ENCODE assay signal across 9 cellular contexts in the genomic region with DNA sequence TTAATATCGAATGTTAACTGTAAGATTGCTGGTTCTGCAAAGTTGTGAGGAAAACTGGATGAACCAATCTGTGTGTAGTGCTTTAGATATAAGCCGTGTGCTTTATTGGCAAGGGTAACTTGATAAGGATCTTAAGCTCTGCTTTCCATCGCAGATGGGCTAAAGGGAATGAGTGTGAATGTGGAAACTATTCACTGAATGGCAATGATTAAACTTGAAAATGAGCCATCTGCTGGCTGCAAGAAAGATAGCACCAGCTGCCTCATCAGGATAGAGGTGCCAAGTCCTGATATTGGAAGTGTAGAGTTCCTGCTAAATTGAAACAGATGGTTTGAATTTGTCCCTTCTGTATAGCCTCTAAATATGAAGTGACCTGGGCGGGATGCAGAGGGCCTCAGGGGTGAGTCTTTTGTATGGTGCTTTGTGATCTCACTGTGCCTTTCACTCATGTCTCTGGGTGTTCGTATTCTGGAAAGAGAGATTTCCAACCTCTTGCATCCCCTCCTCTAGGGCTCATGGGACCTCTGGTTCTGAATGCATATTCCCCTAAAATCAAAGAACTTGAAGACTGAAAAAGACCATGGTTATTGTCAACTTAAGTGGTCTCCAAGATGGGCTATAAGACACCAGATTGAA. TPM values are rescaled to one million over a fixed set of nuclear protein-coding genes. Genes with fewer than 3 reads are reported as not detected.
DNase-seq lines count a peak whose midpoint lies in the region; TF ChIP-seq lines count a peak whose summit lies in the region.
"Had no signal": no experiment of that assay in that cellular context is flagged by ENCODE, and none has a peak within 500 bp of the region (broad histone marks: within the 10 kb centered on the region; RNA-seq: fewer than 3 reads in every experiment).

No MANE protein-coding gene starts in this region.

- no peak overlapping the region for H3K27ac ChIP-seq in Karpas-422 (ENCODE audit: low read length)
- H3K27ac ChIP-seq in VCaP: no peak overlapping the region

- no peaks in the 10 kb centered on the region for H3K9me2 ChIP-seq in Karpas-422 (replicated peaks; ENCODE audit: insufficient read depth, low read length)

- H3K9ac ChIP-seq in Karpas-422 (ENCODE audit: low read length): no peak overlapping the region

- no peak overlapping the region for H3K4me2 ChIP-seq in Karpas-422 (ENCODE audit: low read depth, low read length, poor library complexity, severe bottlenecking)

- TF ChIP-seq CTCF in VCaP (conservative IDR thresholded peaks at IDR 0.05): peak; percentile 83
- peak; percentile 62 for TF ChIP-seq CTCF in kidney epithelial cell (IDR thresholded peaks at IDR 0.05; ENCODE audit: insufficient read depth, low read length, poor library complexity, severe bottlenecking)

- H3K79me2 ChIP-seq in Karpas-422 (ENCODE audit: low read length): no peaks in the 10 kb centered on the region

- no peaks in the 10 kb centered on the region for H4K20me1 ChIP-seq in Karpas-422 (ENCODE audit: insufficient read depth, low read depth, low read length)

- H2AFZ ChIP-seq in Karpas-422 (ENCODE audit: low read length): 0 out of 2 replicates have a peak overlapping the region, but pooled peaks have one; percentile 48

- H3K4me3 ChIP-seq in Karpas-422 (ENCODE audit: low read length) (no peak overlapping the region), kidney epithelial cell (ENCODE audit: low read depth, low read length) (no peak overlapping the region)

- peaks cover 4% of the 10 kb centered on the region; the same call in 1 of the 2 replicates for H3K4me1 ChIP-seq in Karpas-422 (ENCODE audit: low read length)

- H3K27me3 ChIP-seq in Karpas-422 (ENCODE audit: low read length): no peaks in the 10 kb centered on the region
- no peaks in the 10 kb centered on the region for H3K27me3 ChIP-seq in kidney epithelial cell (ENCODE audit: control insufficient read depth, insufficient read depth, low read length)

- H3K36me3 ChIP-seq in Karpas-422 (ENCODE audit: insufficient read depth, low read length): no peaks in the 10 kb centered on the region
- no peaks in the 10 kb centered on the region for H3K36me3 ChIP-seq in kidney epithelial cell (ENCODE audit: control insufficient read depth, insufficient read depth, low read length)

- no peaks in the 10 kb centered on the region for H3K9me3 ChIP-seq in Karpas-422 (ENCODE audit: low read length)

- peak; percentile 28 for DNase-seq in Daoy (ENCODE audit: low read depth)
- peak; percentile 74 for DNase-seq in Karpas-422
- DNase-seq in kidney epithelial cell (ENCODE audit: low read depth): no peak
- DNase-seq in T-helper 1 cell: no peak
- no peak for DNase-seq in NCI-H146 treated with DMSO at 0.1 percent for 48 hours (lab: John Stamatoyannopoulos, UW; ENCODE audit: unreplicated experiment)
- no peak for DNase-seq in activated CD4-positive, alpha-beta T cell treated with anti-CD3 and anti-CD28 coated beads for 48 hours
- no peak for DNase-seq in cerebellar nuclear complex (lab: John Stamatoyannopoulos, UW)

RNA-seq across cellular contexts. Expression of a gene that starts 9.2 kb away (rescaled TPM):
- not detected in 2 replicates for total RNA-seq in Daoy (2014; rRNA removed; shearing (Covaris generic))
- 24.7 and 45.8 TPM in 2 replicates for total RNA-seq in Karpas-422 (2014; rRNA removed; shearing (Covaris generic); ENCODE audit: low replicate concordance)
- total RNA-seq in kidney epithelial cell: not detected in 2 replicates
- total RNA-seq: skeletal muscle tissue had no signal

Comparison
In these comparisons a context has a peak if more than half of its experiments do, and no peak if none do; other contexts are left out.
1. DNase-seq: peak in Daoy (single experiment) and Karpas-422 (single experiment); none in kidney epithelial cell (single experiment), T-helper 1 cell (0 of 5), NCI-H146 treated with DMSO at 0.1 percent for 48 hours (single experiment), activated CD4-positive, alpha-beta T cell treated with anti-CD3 and anti-CD28 coated beads for 48 hours (single experiment) and cerebellar nuclear complex (0 of 2).
2. RNA of a gene that starts 9.2 kb away (total RNA-seq): 24.7 to 45.8 TPM in Karpas-422; not detected in Daoy and not detected in kidney epithelial cell; every median in the first group is over 10 times any median in the second.